Comparison of ENCODE assay signal across 18 cellular contexts in the genomic region with DNA sequence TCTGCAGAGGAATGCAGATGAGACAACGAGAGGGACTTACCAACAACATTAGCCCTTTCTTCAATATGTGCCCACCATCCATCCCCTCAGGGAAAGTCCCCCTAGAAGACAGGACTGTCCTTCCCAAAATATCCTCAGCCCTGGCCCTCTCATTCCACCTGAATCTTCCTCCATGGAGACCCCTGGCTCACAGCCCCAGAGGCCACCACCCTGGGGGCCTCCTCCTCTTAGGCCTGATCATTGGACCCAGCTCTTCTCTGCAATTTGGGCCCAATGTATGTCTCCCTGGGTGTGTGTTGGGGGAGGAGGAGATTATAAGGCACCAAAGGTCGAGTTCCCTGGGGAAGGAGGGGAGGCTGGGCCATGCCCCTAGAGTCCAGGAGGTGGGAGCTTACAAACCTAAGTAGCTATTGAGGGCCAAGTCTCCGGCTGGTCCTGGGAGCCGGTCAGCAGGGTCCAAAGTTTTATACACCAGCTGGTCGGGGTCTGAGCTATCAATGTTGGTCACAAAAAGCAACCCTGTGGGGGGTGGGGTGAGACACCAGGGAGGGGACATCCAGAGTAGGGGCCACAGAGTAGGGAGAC.
"Had no signal": no experiment of that assay in that cellular context is flagged by ENCODE, and none has a peak within 500 bp of the region (broad histone marks: within the 10 kb centered on the region; RNA-seq: fewer than 3 reads in every experiment).

No MANE protein-coding gene starts in this region.

- DNase-seq: activated CD4-positive, alpha-beta T cell treated with anti-CD3 and anti-CD28 coated beads, Interleukin-2, amount 50 U/mL, for 1 hour; activated CD4-positive, CD25-positive, alpha-beta regulatory T cell; activated T-cell treated with anti-CD3 and anti-CD28 coated beads for 4 hours; amygdala; esophagus squamous epithelium; foreskin fibroblast; kidney; stimulated activated CD4-positive, alpha-beta T cell treated with anti-CD3 and anti-CD28 coated beads, Interleukin-4, amount 100 ng/mL, for 1 hour; stimulated activated CD8-positive, alpha-beta memory T cell treated with anti-CD3 and anti-CD28 coated beads, Interleukin-4, amount 100 ng/mL, for 48 hours; stimulated activated naive CD8-positive, alpha-beta T cell treated with anti-CD3 and anti-CD28 coated beads, Interleukin-15, Interleukin-2, amounts not matched to agents 100 U/mL and 50 U/mL, for 24 hours; testis had no signal

- H3K36me3 ChIP-seq: neural progenitor cell, vagina had no signal

- FAIRE-seq: endometrium, kidney had no signal

- H3K4me3 ChIP-seq: dorsolateral prefrontal cortex, esophagus squamous epithelium, neural progenitor cell, testis, vagina had no signal

- H3K27ac ChIP-seq: dorsolateral prefrontal cortex, neural progenitor cell, parathyroid adenoma, testis, vagina had no signal

- H3K9me3 ChIP-seq: esophagus squamous epithelium, testis, vagina had no signal

- H3K4me1 ChIP-seq: neural progenitor cell, parathyroid adenoma, testis had no signal

- ATAC-seq: activated T-helper 17 cell treated with anti-CD3 and anti-CD28 coated beads, Interleukin-2, amount 50 U/mL, for 72 hours; right cardiac atrium; stimulated activated naive CD8-positive, alpha-beta T cell treated with anti-CD3 and anti-CD28 coated beads, Interleukin-15, Interleukin-2, amounts not matched to agents 100 U/mL and 50 U/mL, for 24 hours had no signal

- H3K27me3 ChIP-seq: dorsolateral prefrontal cortex, esophagus squamous epithelium, neural progenitor cell, testis, vagina had no signal
